ENCODE assay signal across 14 cellular contexts in the genomic region with DNA sequence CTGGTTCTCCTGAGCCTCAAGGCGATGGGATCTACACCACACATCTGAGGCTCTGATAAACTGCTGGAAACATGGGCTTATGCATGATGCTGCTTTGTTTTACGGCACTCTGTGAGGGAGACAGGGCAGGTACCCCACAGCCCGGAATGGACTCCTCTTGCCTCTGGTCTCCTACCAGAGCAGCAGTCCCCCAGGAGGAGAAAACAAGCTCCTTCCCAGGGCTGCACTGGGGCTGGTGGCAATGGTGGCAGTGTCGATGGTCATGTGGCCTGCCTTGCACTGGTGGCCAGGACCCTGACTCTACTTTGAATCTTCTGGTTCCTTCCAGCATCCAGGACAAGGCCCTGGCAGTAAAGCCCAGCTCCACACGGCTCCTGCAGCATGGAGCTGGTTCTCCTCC.
DNase-seq lines count a peak whose midpoint lies in the region; ATAC-seq, FAIRE-seq and TF ChIP-seq lines count a peak whose summit lies in the region.
"Had no signal": no experiment of that assay in that cellular context is flagged by ENCODE, and none has a peak within 500 bp of the region (broad histone marks: within the 10 kb centered on the region; RNA-seq: fewer than 3 reads in every experiment).

No MANE protein-coding gene starts in this region.

- TF ChIP-seq CTCF in A549 (IDR thresholded peaks at IDR 0.05) (no peak), HFFc6 (IDR thresholded peaks at IDR 0.05) (no peak), dorsolateral prefrontal cortex (IDR thresholded peaks at IDR 0.05 in 54 of 56, conservative IDR thresholded peaks at IDR 0.05 in 2 of 56; ENCODE audit: low read depth in 1 of 56, partially characterized antibody in 56 of 56) (no peak), spleen (IDR thresholded peaks at IDR 0.05 in 8 of 11, conservative IDR thresholded peaks at IDR 0.05 in 3 of 11) (no peak)

- peak overlapping the region; percentile 96 for H3K27ac Mint-ChIP-seq in HFFc6
- H3K27ac Mint-ChIP-seq: IgD-negative memory B cell had no signal

- H3K4me1 ChIP-seq in A549 (peaks cover 13% of the 10 kb centered on the region), rectal smooth muscle tissue (ENCODE audit: control insufficient read depth, insufficient read depth, low read length) (peaks cover 9% of the 10 kb centered on the region), spleen (peaks cover 4 to 21% (median 15%) of the 10 kb centered on the region in 6 donors)

- no peaks in the 10 kb centered on the region for H3K9me3 ChIP-seq in A549
- no peaks in the 10 kb centered on the region for H3K9me3 ChIP-seq in spleen

- CTCF ChIA-PET in A549 (lab: Yijun Ruan, JAX), result interaction anchor here (0.8 to 1.6 kb wide), 4 partner anchors 14 to 437 kb away, joined by 3 to 4 read pairs (median 4); no protein-coding TSS in a partner anchor

- peaks cover 45% of the 10 kb centered on the region for H3K4me1 Mint-ChIP-seq in HFFc6 (ENCODE audit: low read depth)

- no peak for TF ChIP-seq POLR2A in A549 (IDR thresholded peaks at IDR 0.05; ENCODE audit: low read length)
- no peak for TF ChIP-seq POLR2A in spleen (IDR thresholded peaks at IDR 0.05)

- peak overlapping the region; percentile 9 to 77; a peak in 3 of 6 replicates for H3K27ac ChIP-seq in A549
- peak overlapping the region in 30 of 59 donors; percentile 11 to 89 (median 76) for H3K27ac ChIP-seq in dorsolateral prefrontal cortex
- H3K27ac ChIP-seq in rectal smooth muscle tissue (ENCODE audit: low read depth, low read length), result peak overlapping the region; percentile 85
- no peak overlapping the region for H3K27ac ChIP-seq in spleen

- no peak for ATAC-seq in A549

- no peak for TF ChIP-seq EP300 in A549 (IDR thresholded peaks at IDR 0.05)

- H3K4me3 Mint-ChIP-seq in HFFc6, result peak overlapping the region; percentile 22; the same call in 1 of the 2 replicates
- H3K4me3 Mint-ChIP-seq: CD4-positive, CD25-positive, alpha-beta regulatory T cell had no signal

- no peak overlapping the region for H3K4me3 ChIP-seq in A549
- H3K4me3 ChIP-seq in dorsolateral prefrontal cortex, result no peak overlapping the region
- no peak overlapping the region for H3K4me3 ChIP-seq in rectal smooth muscle tissue (ENCODE audit: low read length)
- no peak overlapping the region for H3K4me3 ChIP-seq in spleen

- peaks cover 1% of the 10 kb centered on the region; the same call in 1 of the 2 replicates for H3K27me3 Mint-ChIP-seq in HFFc6 (ENCODE audit: insufficient read depth)
- H3K27me3 Mint-ChIP-seq: CD4-positive, CD25-positive, alpha-beta regulatory T cell; IgD-negative memory B cell had no signal

- TF ChIP-seq RAD21 in A549 (conservative IDR thresholded peaks at IDR 0.05 in 1 of 2, IDR thresholded peaks at IDR 0.05 in 1 of 2), result no peak

- POLR2A ChIA-PET in A549 (lab: Yijun Ruan, JAX), result no interaction called here

- no peaks in the 10 kb centered on the region for H3K36me3 Mint-ChIP-seq in HFFc6 (ENCODE audit: low read depth)
- H3K36me3 Mint-ChIP-seq: CD4-positive, CD25-positive, alpha-beta regulatory T cell; IgD-negative memory B cell had no signal

- FAIRE-seq in A549 (lab: Jason Lieb, UNC), result no peak
- no peak for FAIRE-seq in HTR-8/SVneo (lab: Jason Lieb, UNC)

- intact Hi-C loops in dorsolateral prefrontal cortex (cut with DNase I), result no loop called here
- intact Hi-C loops in spleen (cut with DNase I; ENCODE audit: low total_unique reads), result no loop called here

- no peak overlapping the region for H3K4me2 ChIP-seq in A549

- no peak overlapping the region for H3K9ac ChIP-seq in rectal smooth muscle tissue (ENCODE audit: low read length)

- 89% methylated on average over 5 of the region's 5 CpGs for WGBS in A549 (ENCODE audit: missing lambda C conversion rate)
- WGBS in spleen, 5 donors, result 94 to 98% (median 96%) methylated on average over 5 of the region's 5 CpGs

- H3K9me3 Mint-ChIP-seq in HFFc6, result no peaks in the 10 kb centered on the region
- H3K9me3 Mint-ChIP-seq: IgD-negative memory B cell had no signal

- H3K27me3 ChIP-seq in dorsolateral prefrontal cortex (no peaks in the 10 kb centered on the region), rectal smooth muscle tissue (ENCODE audit: control insufficient read depth, insufficient read depth, low read length) (no peaks in the 10 kb centered on the region), spleen (replicated peaks in 1 of 7) (no peaks in the 10 kb centered on the region)

- H3K36me3 ChIP-seq in rectal smooth muscle tissue (ENCODE audit: control insufficient read depth, insufficient read depth, low read length), result no peaks in the 10 kb centered on the region
- no peaks in the 10 kb centered on the region for H3K36me3 ChIP-seq in spleen

- DNase-seq in A549 (ENCODE audit: low read depth in 1 of 2, low spot score in 1 of 2) (no peak), HFFc6 (no peak), dorsolateral prefrontal cortex (no peak), dermis blood vessel endothelial cell (no peak), HTR-8/SVneo (ENCODE audit: insufficient read length, low spot score) (no peak), spleen (no peak)
- DNase-seq in stimulated activated CD8-positive, alpha-beta memory T cell treated with anti-CD3 and anti-CD28 coated beads, Interleukin-4, amount 100 ng/mL, for 48 hours, result no peak
- DNase-seq: CD4-positive, CD25-positive, alpha-beta regulatory T cell; GF-D8; NCI-H1417; NCI-H446; RPMI8226 had no signal

TF ChIP-seq in A549, 52 proteins besides CTCF, POLR2A, EP300 and RAD21:
- TF ChIP-seq JUN (IDR thresholded peaks at IDR 0.05), result no peak
- no peak for TF ChIP-seq CEBPB (IDR thresholded peaks at IDR 0.05)
- no peak for TF ChIP-seq ZC3H11A (IDR thresholded peaks at IDR 0.05)
- TF ChIP-seq TP53 (CRISPR knock-in tag; IDR thresholded peaks at IDR 0.05), result no peak
- TF ChIP-seq, protein P1, sequence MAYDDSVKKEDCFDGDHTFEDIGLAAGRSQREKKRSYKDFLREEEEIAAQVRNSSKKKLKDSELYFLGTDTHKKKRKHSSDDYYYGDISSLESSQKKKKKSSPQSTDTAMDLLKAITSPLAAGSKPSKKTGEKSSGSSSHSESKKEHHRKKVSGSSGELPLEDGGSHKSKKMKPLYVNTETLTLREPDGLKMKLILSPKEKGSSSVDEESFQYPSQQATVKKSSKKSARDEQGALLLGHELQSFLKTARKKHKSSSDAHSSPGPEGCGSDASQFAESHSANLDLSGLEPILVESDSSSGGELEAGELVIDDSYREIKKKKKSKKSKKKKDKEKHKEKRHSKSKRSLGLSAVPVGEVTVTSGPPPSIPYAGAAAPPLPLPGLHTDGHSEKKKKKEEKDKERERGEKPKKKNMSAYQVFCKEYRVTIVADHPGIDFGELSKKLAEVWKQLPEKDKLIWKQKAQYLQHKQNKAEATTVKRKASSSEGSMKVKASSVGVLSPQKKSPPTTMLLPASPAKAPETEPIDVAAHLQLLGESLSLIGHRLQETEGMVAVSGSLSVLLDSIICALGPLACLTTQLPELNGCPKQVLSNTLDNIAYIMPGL (CRISPR knock-in tag; IDR thresholded peaks at IDR 0.05; ENCODE audit: borderline replicate concordance), result no peak
- TF ChIP-seq ESRRA (IDR thresholded peaks at IDR 0.05; ENCODE audit: borderline replicate concordance, low read length), result no peak
- TF ChIP-seq, protein P2, sequence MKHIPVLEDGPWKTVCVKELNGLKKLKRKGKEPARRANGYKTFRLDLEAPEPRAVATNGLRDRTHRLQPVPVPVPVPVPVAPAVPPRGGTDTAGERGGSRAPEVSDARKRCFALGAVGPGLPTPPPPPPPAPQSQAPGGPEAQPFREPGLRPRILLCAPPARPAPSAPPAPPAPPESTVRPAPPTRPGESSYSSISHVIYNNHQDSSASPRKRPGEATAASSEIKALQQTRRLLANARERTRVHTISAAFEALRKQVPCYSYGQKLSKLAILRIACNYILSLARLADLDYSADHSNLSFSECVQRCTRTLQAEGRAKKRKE (CRISPR knock-in tag; IDR thresholded peaks at IDR 0.05; ENCODE audit: low read depth), result no peak
- no peak for TF ChIP-seq ZFP36 (IDR thresholded peaks at IDR 0.05; ENCODE audit: borderline replicate concordance, partially characterized antibody)

Comparison
In these comparisons a context has a peak if more than half of its experiments do, and no peak if none do; other contexts are left out.
1. H3K27ac ChIP-seq: peak in A549 (2 of 2), dorsolateral prefrontal cortex (30 of 59) and rectal smooth muscle tissue (single experiment); none in spleen (0 of 8).